Comparison of ENCODE assay signal across 20 cellular contexts in the genomic region with DNA sequence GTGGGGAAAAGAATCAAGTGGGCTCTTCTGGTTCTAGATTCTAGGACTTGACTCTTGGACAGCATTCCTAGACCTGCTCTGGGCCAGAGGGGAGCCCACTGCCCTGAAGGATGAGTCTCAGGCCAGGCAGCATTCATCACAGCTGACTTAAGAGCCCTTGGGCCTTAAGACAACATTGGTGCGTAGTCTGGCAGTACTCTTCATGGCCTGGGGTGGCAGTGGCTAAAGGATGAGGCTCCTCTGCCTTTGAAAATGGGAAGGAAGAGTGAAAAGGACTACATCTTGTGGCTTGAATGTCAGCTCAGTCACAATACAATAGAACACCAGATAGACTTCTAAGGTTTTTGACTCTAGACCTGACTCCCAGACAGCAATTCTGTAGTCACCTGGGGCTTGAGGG.
"Had no signal": no experiment of that assay in that cellular context is flagged by ENCODE, and none has a peak within 500 bp of the region (broad histone marks: within the 10 kb centered on the region; RNA-seq: fewer than 3 reads in every experiment).

No MANE protein-coding gene starts in this region.

- ATAC-seq: activated CD8-positive, alpha-beta memory T cell treated with anti-CD3 and anti-CD28 coated beads, Interleukin-2, amount 10 ng/mL, durations not matched to agents 7 days and 5 days; activated CD8-positive, alpha-beta T cell treated with anti-CD3 and anti-CD28 coated beads, Interleukin-2, amount 10 ng/mL, durations not matched to agents 7 days and 5 days; activated naive CD4-positive, alpha-beta T cell treated with anti-CD3 and anti-CD28 coated beads, Interleukin-2, amount 50 U/mL, for 72 hours; heart right ventricle; left colon; naive thymus-derived CD4-positive, alpha-beta T cell; T-helper 17 cell; upper lobe of right lung had no signal

- H3K4me3 ChIP-seq: esophagus muscularis mucosa, heart right ventricle, right atrium auricular region, suprapubic skin, tibial artery, upper lobe of right lung had no signal

- H3K27me3 ChIP-seq: esophagus muscularis mucosa, heart right ventricle, right atrium auricular region, suprapubic skin, tibial artery, upper lobe of right lung had no signal

- H3K27ac ChIP-seq: esophagus muscularis mucosa, heart right ventricle, right atrium auricular region, suprapubic skin, tibial artery, upper lobe of right lung had no signal

- DNase-seq: activated B cell treated with CpG ODN at 0.5 μM for 24 hours; activated CD4-positive, alpha-beta T cell treated with anti-CD3 and anti-CD28 coated beads, Interleukin-2, amount 50 U/mL, for 1 hour; activated CD8-positive, alpha-beta memory T cell treated with anti-CD3 and anti-CD28 coated beads, Interleukin-2, amount 10 ng/mL, durations not matched to agents 7 days and 5 days; activated CD8-positive, alpha-beta T cell treated with anti-CD3 and anti-CD28 coated beads, Interleukin-2, amount 10 ng/mL, durations not matched to agents 7 days and 5 days; activated naive CD4-positive, alpha-beta T cell; activated T-cell treated with anti-CD3 and anti-CD28 coated beads, Interleukin-2, amount 50 U/mL, for 48 hours; anterior cingulate cortex; foreskin melanocyte; heart right ventricle; left colon; midbrain; naive thymus-derived CD4-positive, alpha-beta T cell; stimulated activated naive CD4-positive, alpha-beta T cell; T-helper 17 cell; tibial artery; upper lobe of right lung had no signal

- H3K4me1 ChIP-seq: esophagus muscularis mucosa, heart right ventricle, right atrium auricular region, suprapubic skin, tibial artery, upper lobe of right lung had no signal
